9 cellular contexts compared by ENCODE assay signal in genomic region chr11:116931206-116931953, GRCh38.
DNase-seq lines count a peak whose midpoint lies in the region; ATAC-seq and TF ChIP-seq lines count a peak whose summit lies in the region.
"Had no signal": no experiment of that assay in that cellular context is flagged by ENCODE, and none has a peak within 500 bp of the region (broad histone marks: within the 10 kb centered on the region; RNA-seq: fewer than 3 reads in every experiment).

No MANE protein-coding gene starts in this region.

- H3K79me2 ChIP-seq in Loucy (ENCODE audit: insufficient read depth, low read length), result peaks cover 9% of the 10 kb centered on the region; the same call in 1 of the 2 replicates

- no peak for TF ChIP-seq CTCF in Loucy (conservative IDR thresholded peaks at IDR 0.05; ENCODE audit: low read length)
- TF ChIP-seq CTCF in GM13977 (IDR thresholded peaks at IDR 0.05; ENCODE audit: extremely low read depth, insufficient read depth, missing control alignments), result no peak

- peaks cover 3% of the 10 kb centered on the region; the same call in 1 of the 2 replicates for H3K9me3 ChIP-seq in BLaER1
- H3K9me3 ChIP-seq in Loucy (ENCODE audit: insufficient read depth, low read depth, low read length), result no peaks in the 10 kb centered on the region
- H3K9me3 ChIP-seq: tibial artery had no signal

- peak overlapping the region; percentile 62 for H3K4me3 Mint-ChIP-seq in activated naive CD8-positive, alpha-beta T cell treated with anti-CD3 and anti-CD28 coated beads for 36 hours
- peak overlapping the region; percentile 84 for H3K4me3 Mint-ChIP-seq in memory B cell

- H3K9me3 Mint-ChIP-seq in activated naive CD8-positive, alpha-beta T cell treated with anti-CD3 and anti-CD28 coated beads for 36 hours, result peaks cover 6% of the 10 kb centered on the region
- no peaks in the 10 kb centered on the region for H3K9me3 Mint-ChIP-seq in memory B cell

- H3K4me1 Mint-ChIP-seq in activated naive CD8-positive, alpha-beta T cell treated with anti-CD3 and anti-CD28 coated beads for 36 hours, result peaks cover 66% of the 10 kb centered on the region
- peaks cover 52% of the 10 kb centered on the region for H3K4me1 Mint-ChIP-seq in memory B cell

- no peak overlapping the region for H3K4me3 ChIP-seq in BLaER1
- peak overlapping the region; percentile 70 for H3K4me3 ChIP-seq in Loucy (ENCODE audit: low read length, poor library complexity, severe bottlenecking)

- no peak overlapping the region for H3K27ac ChIP-seq in BLaER1

- peaks cover 9% of the 10 kb centered on the region; the same call in 1 of the 2 replicates for H3F3A ChIP-seq in Loucy (ENCODE audit: low read depth)

- ATAC-seq in memory B cell (ENCODE audit: low read depth) (peak; percentile 52), HG03460 (IDR thresholded peaks at IDR 0.05; ENCODE audit: unreplicated experiment) (no peak)

- H3K9me2 ChIP-seq in Loucy (replicated peaks; ENCODE audit: low read depth, low read length), result no peaks in the 10 kb centered on the region

- H3K4me2 ChIP-seq in BLaER1 (peak overlapping the region; percentile 6; the same call in 1 of the 2 replicates), Loucy (ENCODE audit: low read depth, low read length, poor library complexity, severe bottlenecking) (peak overlapping the region; percentile 86)

- in situ Hi-C loops in GM13977 (cut with MboI; ENCODE audit: low pct_unique_long_range_greater_than_20kb, low sequenced_read_pairs, unreplicated experiment), result no loop called here

- H3K36me3 ChIP-seq in BLaER1 (peaks cover 12% of the 10 kb centered on the region; the same call in 1 of the 2 replicates), Loucy (ENCODE audit: insufficient read depth, low read length) (peaks cover 14% of the 10 kb centered on the region; the same call in 1 of the 2 replicates)

- H4K20me1 ChIP-seq in BLaER1, result peaks cover 12% of the 10 kb centered on the region; the same call in 1 of the 2 replicates
- H4K20me1 ChIP-seq in Loucy (ENCODE audit: insufficient read depth, low read length, poor library complexity, severe bottlenecking), result no peaks in the 10 kb centered on the region

- DNase-seq in activated naive CD8-positive, alpha-beta T cell treated with anti-CD3 and anti-CD28 coated beads for 36 hours, result peak; percentile 17
- DNase-seq in memory B cell (ENCODE audit: low spot score in 2 of 2) (peak in 1 of 2 donors; percentile 49), NCI-H2081 treated with DMSO at 0.1 percent for 48 hours (lab: John Stamatoyannopoulos, UW) (no peak), inferior parietal cortex (ENCODE audit: extremely low spot score) (no peak), GM13977 (ENCODE audit: low spot score) (no peak)
- DNase-seq: tibial artery had no signal

- H2AFZ ChIP-seq in Loucy (ENCODE audit: low read length), result no peak overlapping the region

- H3K9ac ChIP-seq in BLaER1 (no peak overlapping the region), Loucy (ENCODE audit: low read depth, low read length, poor library complexity, severe bottlenecking) (peak overlapping the region; percentile 61)

- no peaks in the 10 kb centered on the region for H3K27me3 ChIP-seq in BLaER1
- H3K27me3 ChIP-seq in Loucy (ENCODE audit: insufficient read depth, low read length, poor library complexity, severe bottlenecking), result no peaks in the 10 kb centered on the region
- H3K27me3 ChIP-seq: tibial artery had no signal

- peaks cover 48% of the 10 kb centered on the region for H3K4me1 ChIP-seq in BLaER1
- peaks cover 60% of the 10 kb centered on the region for H3K4me1 ChIP-seq in Loucy (ENCODE audit: insufficient read depth, low read length, poor library complexity, severe bottlenecking)

- H3K36me3 Mint-ChIP-seq in activated naive CD8-positive, alpha-beta T cell treated with anti-CD3 and anti-CD28 coated beads for 36 hours, result peaks cover 15% of the 10 kb centered on the region
- peaks cover 14% of the 10 kb centered on the region for H3K36me3 Mint-ChIP-seq in memory B cell

- H3K27ac Mint-ChIP-seq in activated naive CD8-positive, alpha-beta T cell treated with anti-CD3 and anti-CD28 coated beads for 36 hours, result peak overlapping the region; percentile 85
- peak overlapping the region; percentile 94 for H3K27ac Mint-ChIP-seq in memory B cell

- no peaks in the 10 kb centered on the region for H3K27me3 Mint-ChIP-seq in activated naive CD8-positive, alpha-beta T cell treated with anti-CD3 and anti-CD28 coated beads for 36 hours
- no peaks in the 10 kb centered on the region for H3K27me3 Mint-ChIP-seq in memory B cell
